24 cellular contexts compared by ENCODE assay signal in genomic region chr22:46320716-46321386, GRCh38. TPM values are rescaled to one million over a fixed set of nuclear protein-coding genes. Genes with fewer than 3 reads are reported as not detected.
A peak's percentile ranks its signal among the peaks of the same experiment; 100 is the strongest.
DNase-seq lines count a peak whose midpoint lies in the region; ATAC-seq and TF ChIP-seq lines count a peak whose summit lies in the region.
"Had no signal": no experiment of that assay in that cellular context is flagged by ENCODE, and none has a peak within 500 bp of the region (broad histone marks: within the 10 kb centered on the region; RNA-seq: fewer than 3 reads in every experiment).

No MANE protein-coding gene starts in this region.

- H3K27me3 ChIP-seq in Caco-2 (replicated peaks; ENCODE audit: control insufficient read depth, insufficient read depth, low read length) = no peaks in the 10 kb centered on the region
- no peaks in the 10 kb centered on the region for H3K27me3 ChIP-seq in H9 (ENCODE audit: insufficient read depth, low read length)
- no peaks in the 10 kb centered on the region for H3K27me3 ChIP-seq in neuronal stem cell (ENCODE audit: control insufficient read depth in 3 of 3, insufficient read depth in 3 of 3, low read depth in 1 of 3, low read length in 3 of 3)
- H3K27me3 ChIP-seq: SJSA1 had no signal

- H3K4me1 ChIP-seq in Caco-2 (no peaks in the 10 kb centered on the region), H9 (ENCODE audit: insufficient read depth, low read length) (no peaks in the 10 kb centered on the region), neuronal stem cell (ENCODE audit: control insufficient read depth in 2 of 2, insufficient read depth in 1 of 2, low read depth in 1 of 2, low read length in 2 of 2) (no peaks in the 10 kb centered on the region)
- H3K4me1 ChIP-seq: A549, SJSA1 had no signal

- H4K20me1 ChIP-seq in H9 (ENCODE audit: control insufficient read depth, insufficient read depth, insufficient read length) = no peaks in the 10 kb centered on the region

- no peak overlapping the region for H3K18ac ChIP-seq in H9 (ENCODE audit: insufficient read length, low read depth, low read length)
- H3K18ac ChIP-seq in neuronal stem cell (ENCODE audit: low read length) = no peak overlapping the region

- no TSS peak for BruUV-seq in Caco-2 (replicated peaks; lab: Mats Ljungman, UMichigan)

- H3K27ac ChIP-seq in H9 (ENCODE audit: insufficient read length, low read depth, low read length) (no peak overlapping the region), neuronal stem cell (replicated peaks; ENCODE audit: low read length) (no peak overlapping the region)
- H3K27ac ChIP-seq: A549, C4-2B, PC-9, SJSA1 had no signal

- H2BK15ac ChIP-seq in H9 (ENCODE audit: low read depth, low read length) (no peak overlapping the region), neuronal stem cell (ENCODE audit: low read length) (no peak overlapping the region)

- H2BK12ac ChIP-seq in H9 (ENCODE audit: insufficient read length, low read depth, low read length) (no peak overlapping the region), neuronal stem cell (ENCODE audit: low read length) (no peak overlapping the region)

- no peak overlapping the region for H4K8ac ChIP-seq in H9 (replicated peaks; ENCODE audit: insufficient read length, low read depth, low read length)
- H4K8ac ChIP-seq in neuronal stem cell (ENCODE audit: low read depth, low read length) = no peak overlapping the region

- intact Hi-C loops in Caco-2 (cut with micrococcal nuclease; ENCODE audit: unreplicated experiment) = no loop called here

- CTCF ChIA-PET in Caco-2 (lab: Charles Lee) = no interaction called here

- H3K4me1 Mint-ChIP-seq in Caco-2 (ENCODE audit: low read depth, unreplicated experiment) = no peaks in the 10 kb centered on the region
- no peaks in the 10 kb centered on the region for H3K4me1 Mint-ChIP-seq in H9
- H3K4me1 Mint-ChIP-seq in central memory CD8-positive, alpha-beta T cell = no peaks in the 10 kb centered on the region

- no peaks in the 10 kb centered on the region; the same call in none of the 2 replicates for H3K36me3 ChIP-seq in Caco-2 (ENCODE audit: control insufficient read depth, insufficient read depth, low read length)
- H3K36me3 ChIP-seq in neuronal stem cell (replicated peaks in 1 of 2; ENCODE audit: control insufficient read depth in 2 of 2, insufficient read depth in 2 of 2, low read length in 2 of 2) = peaks cover 44 to 92% of the 10 kb centered on the region in 2 donors

- no peak overlapping the region for H3K23ac ChIP-seq in H9 (ENCODE audit: insufficient read length, low read depth, low read length)
- H3K23ac ChIP-seq in neuronal stem cell (ENCODE audit: low read depth, low read length, poor library complexity) = no peak overlapping the region

- H3K79me2 ChIP-seq in H9 (ENCODE audit: insufficient read depth, low read length) = no peaks in the 10 kb centered on the region

- no peak for DNase-seq in Caco-2
- DNase-seq in H9 = no peak
- DNase-seq in central memory CD8-positive, alpha-beta T cell (ENCODE audit: low spot score in 2 of 2) = no peak
- DNase-seq in neuronal stem cell (ENCODE audit: low spot score) = no peak
- DNase-seq in DMS53 treated with DMSO at 0.1 percent for 48 hours (lab: John Stamatoyannopoulos, UW; ENCODE audit: unreplicated experiment) = no peak
- no peak for DNase-seq in T-helper 9 cell
- no peak for DNase-seq in cerebellum (ENCODE audit: low spot score)
- DNase-seq: CD8-positive, alpha-beta T cell; DND-41; NCI-H1048; NCI-H1417; NCI-H1694; NCI-H2029 treated with DMSO at 0.1 percent for 48 hours; NCI-H446 treated with DMSO at 0.1 percent for 48 hours; NCI-H526; NCI-H82; NK-92 treated with Interleukin-12 subunit alpha and Interleukin-12 subunit beta, amount 100 ng/mL, for 24 hours; PC-9; Right ventricle myocardium superior had no signal

- H2BK120ac ChIP-seq in H9 (ENCODE audit: low read depth, low read length, poor library complexity, severe bottlenecking) (no peak overlapping the region), neuronal stem cell (ENCODE audit: low read depth, low read length) (no peak overlapping the region)

- H3K4ac ChIP-seq in H9 (ENCODE audit: low read depth, low read length) (no peak overlapping the region), neuronal stem cell (ENCODE audit: low read length) (no peak overlapping the region)

- H3K56ac ChIP-seq in H9 (ENCODE audit: insufficient read length, low read depth, low read length) = no peak overlapping the region

- H3K9me3 ChIP-seq in Caco-2 (no peaks in the 10 kb centered on the region), H9 (ENCODE audit: control insufficient read depth, low read depth, low read length) (no peaks in the 10 kb centered on the region), neuronal stem cell (replicated peaks in 1 of 2; ENCODE audit: control insufficient read depth in 2 of 2, insufficient read depth in 1 of 2, low read depth in 1 of 2, low read length in 2 of 2) (peaks cover 0 to 3% of the 10 kb centered on the region in 2 donors)
- H3K9me3 ChIP-seq: A549, SJSA1 had no signal

- no peak overlapping the region for H4K5ac ChIP-seq in H9 (ENCODE audit: insufficient read length, low read depth, low read length)

- ATAC-seq in central memory CD8-positive, alpha-beta T cell (replicated peaks; ENCODE audit: extremely low read depth, poor library complexity, severe bottlenecking) = no peak
- ATAC-seq: A549; CD8-positive, alpha-beta T cell had no signal

- H3K27me3 Mint-ChIP-seq in Caco-2 (ENCODE audit: insufficient read depth, unreplicated experiment) = no peaks in the 10 kb centered on the region
- H3K27me3 Mint-ChIP-seq in H9 (ENCODE audit: low read depth) = no peaks in the 10 kb centered on the region
- H3K27me3 Mint-ChIP-seq in central memory CD8-positive, alpha-beta T cell = no peaks in the 10 kb centered on the region

- no peak overlapping the region for H3K4me3 Mint-ChIP-seq in Caco-2 (ENCODE audit: unreplicated experiment)
- H3K4me3 Mint-ChIP-seq in H9 = no peak overlapping the region
- no peak overlapping the region for H3K4me3 Mint-ChIP-seq in central memory CD8-positive, alpha-beta T cell
- H3K4me3 Mint-ChIP-seq: CD8-positive, alpha-beta T cell had no signal

- no peak overlapping the region for H2AK5ac ChIP-seq in H9 (ENCODE audit: insufficient read length, low read length)
- H2AK5ac ChIP-seq in neuronal stem cell (ENCODE audit: low read depth, low read length) = no peak overlapping the region

- TF ChIP-seq CTCF in Caco-2 (IDR thresholded peaks at IDR 0.05; ENCODE audit: insufficient read depth in 1 of 2, low read depth in 1 of 2, low read length in 1 of 2, severe bottlenecking in 1 of 2, unreplicated experiment in 1 of 2) (no peak), H9 (conservative IDR thresholded peaks at IDR 0.05) (no peak)

- H3T11ph ChIP-seq in H9 (ENCODE audit: low read length) = no peak overlapping the region

- H3K14ac ChIP-seq in H9 (ENCODE audit: insufficient read depth, low read length) (no peak overlapping the region), neuronal stem cell (ENCODE audit: low read length) (no peak overlapping the region)

- H3K79me1 ChIP-seq in H9 (ENCODE audit: insufficient read depth, low read depth, low read length, poor library complexity, severe bottlenecking) = no peaks in the 10 kb centered on the region
- H3K79me1 ChIP-seq in neuronal stem cell (ENCODE audit: low read depth, low read length) = peaks cover 15% of the 10 kb centered on the region

- no peak overlapping the region for H4K91ac ChIP-seq in H9 (ENCODE audit: insufficient read length, low read depth, low read length)
- H4K91ac ChIP-seq in neuronal stem cell (ENCODE audit: low read depth, low read length, poor library complexity) = no peak overlapping the region

- H3K23me2 ChIP-seq in H9 (ENCODE audit: insufficient read length, low read depth, low read length, poor library complexity, severe bottlenecking) = no peaks in the 10 kb centered on the region

- no peak overlapping the region for H2BK20ac ChIP-seq in H9 (ENCODE audit: low read depth, low read length, poor library complexity, severe bottlenecking)

- POLR2A ChIA-PET in Caco-2 (lab: Charles Lee) = no interaction called here

- no peak overlapping the region for H2BK5ac ChIP-seq in H9 (ENCODE audit: insufficient read length, low read length)
- no peak overlapping the region for H2BK5ac ChIP-seq in neuronal stem cell (ENCODE audit: low read length)

- WGBS in H9 (ENCODE audit: extremely low coverage, insufficient read length, low lambda C conversion rate) = no CpG with 5 or more reads among the region's 20 CpGs
- WGBS in neuronal stem cell (ENCODE audit: extremely low coverage in 2 of 2, insufficient read length in 2 of 2, insufficient replicate concordance in 1 of 2), 2 donors = no CpG with 5 or more reads among the region's 20 CpGs

- H3K4me3 ChIP-seq in Caco-2 (ENCODE audit: low read depth, low read length) = no peak overlapping the region
- H3K4me3 ChIP-seq in neuronal stem cell (ENCODE audit: low read length in 2 of 2) = no peak overlapping the region
- H3K4me3 ChIP-seq: A549, PC-9, SJSA1 had no signal

- H3K27ac Mint-ChIP-seq in Caco-2 (ENCODE audit: unreplicated experiment) (peak overlapping the region; percentile 39), H9 (peak overlapping the region in 2 of 3 experiments; percentile 53 to 84; a peak in 2 of 7 replicates)
- peak overlapping the region; percentile 45 for H3K27ac Mint-ChIP-seq in central memory CD8-positive, alpha-beta T cell (ENCODE audit: low read depth)
- H3K27ac Mint-ChIP-seq: CD8-positive, alpha-beta T cell had no signal

- H3K9me3 Mint-ChIP-seq in Caco-2 (ENCODE audit: unreplicated experiment) (no peaks in the 10 kb centered on the region), H9 (no peaks in the 10 kb centered on the region)
- no peaks in the 10 kb centered on the region for H3K9me3 Mint-ChIP-seq in central memory CD8-positive, alpha-beta T cell
- H3K9me3 Mint-ChIP-seq: CD8-positive, alpha-beta T cell had no signal

- no peak overlapping the region for H3K4me2 ChIP-seq in H9 (ENCODE audit: insufficient read depth, insufficient read length, low read length)
- H3K4me2 ChIP-seq in neuronal stem cell (ENCODE audit: insufficient read depth, low read length, poor library complexity, severe bottlenecking) = no peak overlapping the region
- H3K4me2 ChIP-seq: A549, PC-9 had no signal

- no peak overlapping the region for H3K9ac ChIP-seq in H9 (ENCODE audit: extremely low read depth, insufficient read length, low read length)
- peak overlapping the region; percentile 21 for H3K9ac ChIP-seq in neuronal stem cell (ENCODE audit: low read depth, low read length, poor library complexity)

- H2AFZ ChIP-seq in H9 (ENCODE audit: low read length) = no peak overlapping the region
- no peak overlapping the region for H2AFZ ChIP-seq in neuronal stem cell (ENCODE audit: low read length)
- H2AFZ ChIP-seq: PC-9 had no signal

- H3K36me3 Mint-ChIP-seq in Caco-2 (ENCODE audit: insufficient read depth, unreplicated experiment) = peaks cover 74% of the 10 kb centered on the region
- peaks cover 42 to 93% (median 86%) of the 10 kb centered on the region in 3 experiments for H3K36me3 Mint-ChIP-seq in H9 (ENCODE audit: insufficient read depth in 1 of 3, low read depth in 3 of 3)
- peaks cover 4% of the 10 kb centered on the region for H3K36me3 Mint-ChIP-seq in central memory CD8-positive, alpha-beta T cell (ENCODE audit: insufficient read depth)
- H3K36me3 Mint-ChIP-seq: CD8-positive, alpha-beta T cell had no signal

RNA-seq across cellular contexts. Expression of gene TRMU, which starts 14.7 kb away (rescaled TPM):
- total RNA-seq in Caco-2 (2022) (73.9 and 78.4 TPM in 2 replicates), H9 (2021) (82.5 and 86.3 TPM in 2 replicates), cerebellum (41.6 TPM)
- polyA plus RNA-seq in neuronal stem cell (2013, experiment 1 of 2) = 30.9 TPM
- polyA plus RNA-seq in neuronal stem cell (2013, experiment 2 of 2) = 33.3 TPM

RNA-seq across cellular contexts. Expression of gene GTSE1, which starts 24.2 kb away (rescaled TPM):
- total RNA-seq in Caco-2 (2022) = 54.4 and 55.1 TPM in 2 replicates
- total RNA-seq in H9 (2021) = 40.6 and 42.6 TPM in 2 replicates
- 50.8 TPM for polyA plus RNA-seq in neuronal stem cell (2013, experiment 1 of 2)
- 52.2 TPM for polyA plus RNA-seq in neuronal stem cell (2013, experiment 2 of 2)
- total RNA-seq in cerebellum = 6.2 TPM

RNA-seq across cellular contexts. Expression of gene TTC38, which starts 53.0 kb away (rescaled TPM):
- total RNA-seq in Caco-2 (2022) (44.5 and 48.9 TPM in 2 replicates), H9 (2021) (30.2 and 31.5 TPM in 2 replicates), cerebellum (15.3 TPM)
- polyA plus RNA-seq in neuronal stem cell (2013, experiment 1 of 2) = 13.9 TPM
- polyA plus RNA-seq in neuronal stem cell (2013, experiment 2 of 2) = 11.4 TPM

RNA-seq across cellular contexts. Expression of gene PKDREJ, which starts 57.7 kb away (rescaled TPM):
- total RNA-seq in Caco-2 (2022) (0.05 TPM in 1 of 2 replicates, not detected in the other), H9 (2021) (0.04 and 0.09 TPM in 2 replicates), cerebellum (under 0.01 TPM)
- polyA plus RNA-seq in neuronal stem cell (2013, experiment 1 of 2) = not detected
- polyA plus RNA-seq in neuronal stem cell (2013, experiment 2 of 2) = not detected
- total RNA-seq: CD8-positive, alpha-beta T cell; HT-29; PC-9; RPMI7951; SJSA1 had no signal
- polyA plus RNA-seq: A549 had no signal
